Comparison of ENCODE assay signal across 8 cellular contexts in the genomic region with DNA sequence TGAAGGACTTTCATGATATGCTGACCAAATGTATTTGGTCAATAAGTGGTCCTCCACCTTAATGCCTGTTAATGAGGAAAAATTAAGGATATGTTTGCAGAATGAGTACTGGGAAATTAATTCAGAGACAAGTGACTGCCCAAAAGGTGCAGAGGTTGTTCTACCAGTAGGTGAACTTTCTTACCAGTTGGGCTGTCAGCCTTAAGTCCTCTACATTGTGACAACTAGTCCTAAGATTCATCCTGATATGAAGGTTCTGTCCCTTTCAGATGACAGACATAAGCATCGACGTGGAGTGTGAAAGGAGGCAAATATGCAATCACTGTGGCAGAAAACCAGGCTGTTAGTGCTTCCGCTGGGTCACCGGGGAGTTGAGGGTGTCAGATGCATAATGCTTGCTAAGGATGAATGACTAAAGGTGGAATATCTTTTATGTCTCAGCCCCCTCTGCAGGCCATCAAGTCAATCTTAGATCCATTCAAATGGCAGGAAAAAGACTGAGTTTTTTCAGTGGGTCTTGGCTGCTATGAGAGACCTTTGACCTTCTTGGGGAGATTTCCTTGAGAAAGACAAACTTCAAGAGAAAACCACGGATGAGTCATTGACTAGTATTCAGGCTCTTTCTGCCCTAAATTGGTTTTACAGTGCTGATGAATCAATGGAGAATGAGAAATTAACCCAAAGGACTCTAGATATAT.
DNase-seq lines count a peak whose midpoint lies in the region; ATAC-seq and TF ChIP-seq lines count a peak whose summit lies in the region.

No MANE protein-coding gene starts in this region.

- BruUV-seq in A673 (replicated peaks; lab: Mats Ljungman, UMichigan) = no TSS peak

- WGBS in lower leg skin, 2 donors = 54 to 58% methylated on average over 5 of the region's 5 CpGs

- peak; percentile 51; the same call in 1 of the 2 replicates for TF ChIP-seq CTCF in A673 (conservative IDR thresholded peaks at IDR 0.05; ENCODE audit: low read depth, low read length)
- no peak for TF ChIP-seq CTCF in fibroblast of lung (conservative IDR thresholded peaks at IDR 0.05 in 1 of 2, IDR thresholded peaks at IDR 0.05 in 1 of 2; ENCODE audit: low read depth in 1 of 2, low read length in 2 of 2)
- no peak for TF ChIP-seq CTCF in lower leg skin (IDR thresholded peaks at IDR 0.05)

- H3K79me2 ChIP-seq in fibroblast of lung (ENCODE audit: control insufficient read depth, insufficient read depth, low read length) = no peaks in the 10 kb centered on the region

- no peaks in the 10 kb centered on the region for H3K9me3 ChIP-seq in A673 (ENCODE audit: low read depth, low read length, poor library complexity, severe bottlenecking)
- no peaks in the 10 kb centered on the region for H3K9me3 ChIP-seq in fibroblast of lung (ENCODE audit: control insufficient read depth, insufficient read depth, low read depth, low read length)

- no peak overlapping the region for H3K9ac ChIP-seq in fibroblast of lung (ENCODE audit: insufficient read depth, low read length)

- no peak for TF ChIP-seq POLR2A in lower leg skin (IDR thresholded peaks at IDR 0.05)

- no peaks in the 10 kb centered on the region for H4K20me1 ChIP-seq in fibroblast of lung (ENCODE audit: control insufficient read depth, extremely low read depth, insufficient read depth, low read length)

- POLR2A ChIA-PET in A673 (lab: Charles Lee; ENCODE audit: low non-redundant PET) = no interaction called here

- intact Hi-C loops in A673 (cut with micrococcal nuclease; ENCODE audit: unreplicated experiment) = loop anchor here (5.0 kb wide), 1 partner anchor 317 kb away; no protein-coding TSS in a partner anchor
- intact Hi-C loops in lower leg skin (cut with DNase I; ENCODE audit: low total_unique reads) = no loop called here

- H2AFZ ChIP-seq in fibroblast of lung (ENCODE audit: low read length) = no peak overlapping the region

- H3K4me3 ChIP-seq in A673 (ENCODE audit: low read depth, low read length, poor library complexity, severe bottlenecking) = no peak overlapping the region
- H3K4me3 ChIP-seq in fibroblast of lung (replicated peaks in 1 of 4; ENCODE audit: control extremely low read depth in 1 of 4, insufficient read depth in 1 of 4, low read depth in 3 of 4, low read length in 4 of 4) = no peak overlapping the region
- H3K4me3 ChIP-seq in lower leg skin (ENCODE audit: low read depth, poor library complexity, severe bottlenecking) = no peak overlapping the region

- H3K27ac ChIP-seq in A673 (ENCODE audit: low read depth, low read length, poor library complexity, severe bottlenecking) (no peak overlapping the region), fibroblast of lung (ENCODE audit: insufficient read depth, low read length) (no peak overlapping the region)

- H3K36me3 ChIP-seq in A673 (ENCODE audit: insufficient read depth, low read length, poor library complexity, severe bottlenecking) = no peaks in the 10 kb centered on the region
- no peaks in the 10 kb centered on the region for H3K36me3 ChIP-seq in fibroblast of lung (ENCODE audit: control insufficient read depth, insufficient read depth, low read length)

- ATAC-seq in GM18499 (IDR thresholded peaks at IDR 0.05; ENCODE audit: insufficient read depth, unreplicated experiment) (peak; percentile 45), HG02973 (IDR thresholded peaks at IDR 0.05; ENCODE audit: unreplicated experiment) (peak; percentile 78)

- peak; percentile 74 for DNase-seq in A673 (ENCODE audit: low spot score)
- DNase-seq in NCI-H69 (lab: John Stamatoyannopoulos, UW) = peak; percentile 82
- peak; percentile 85 to 93 for DNase-seq in fibroblast of lung (ENCODE audit: low read depth in 2 of 2)
- DNase-seq in SIG-M5 (lab: John Stamatoyannopoulos, UW) = no peak
- DNase-seq in KG1 (lab: John Stamatoyannopoulos, UW) = no peak
- DNase-seq in lower leg skin (ENCODE audit: low spot score in 2 of 2) = no peak

- no peak overlapping the region for H3K4me2 ChIP-seq in fibroblast of lung (ENCODE audit: extremely low read depth, insufficient read depth, low read length)

- no peaks in the 10 kb centered on the region for H3K27me3 ChIP-seq in A673 (replicated peaks; ENCODE audit: insufficient read depth, low read depth, low read length, poor library complexity)
- no peaks in the 10 kb centered on the region for H3K27me3 ChIP-seq in fibroblast of lung (ENCODE audit: control insufficient read depth, insufficient read depth, low read length)

- CTCF ChIA-PET in A673 (lab: Charles Lee) = no interaction called here

- H3K4me1 ChIP-seq in A673 (ENCODE audit: insufficient read depth, low read length, poor library complexity, severe bottlenecking) = no peaks in the 10 kb centered on the region
- H3K4me1 ChIP-seq in fibroblast of lung (ENCODE audit: control insufficient read depth, extremely low read depth, insufficient read depth, low read length) = peaks cover 5% of the 10 kb centered on the region

Comparison
In these comparisons a context has a peak if more than half of its experiments do, and no peak if none do; other contexts are left out.
1. DNase-seq: peak in A673 (single experiment), NCI-H69 (single experiment) and fibroblast of lung (2 of 2); none in SIG-M5 (single experiment), KG1 (single experiment) and lower leg skin (0 of 2).